11 cellular contexts compared by ENCODE assay signal in genomic region chr2:134218928-134219707, GRCh38. TPM values are rescaled to one million over a fixed set of nuclear protein-coding genes. Genes with fewer than 3 reads are reported as not detected.
DNase-seq lines count a peak whose midpoint lies in the region; ATAC-seq and TF ChIP-seq lines count a peak whose summit lies in the region.
"Had no signal": no experiment of that assay in that cellular context is flagged by ENCODE, and none has a peak within 500 bp of the region (broad histone marks: within the 10 kb centered on the region; RNA-seq: fewer than 3 reads in every experiment).

No MANE protein-coding gene starts in this region.

- H3K79me2 ChIP-seq in neural progenitor cell (ENCODE audit: low read depth) (no peaks in the 10 kb centered on the region), osteoblast (ENCODE audit: insufficient read depth, low read length) (peaks cover 20% of the 10 kb centered on the region)

- H3K27ac Mint-ChIP-seq in activated CD4-positive, alpha-beta T cell treated with anti-CD3 and anti-CD28 coated beads, Interleukin-2, amount 10 ng/mL, durations not matched to agents 24 days and 14 days = peak overlapping the region; percentile 66
- H3K27ac Mint-ChIP-seq in neural progenitor cell = no peak overlapping the region

- H3K27me3 Mint-ChIP-seq in activated CD4-positive, alpha-beta T cell treated with anti-CD3 and anti-CD28 coated beads, Interleukin-2, amount 10 ng/mL, durations not matched to agents 24 days and 14 days = no peaks in the 10 kb centered on the region
- H3K27me3 Mint-ChIP-seq in neural progenitor cell (ENCODE audit: insufficient read depth, low read depth) = no peaks in the 10 kb centered on the region

- H3K9ac ChIP-seq in neural progenitor cell = no peak overlapping the region

- DNase-seq in NCI-H510A treated with DMSO at 0.1 percent for 48 hours (lab: John Stamatoyannopoulos, UW) (peak; percentile 13), NCI-H510A (lab: John Stamatoyannopoulos, UW) (no peak), left lung (peak in 1 of 2 donors; percentile 65), neural progenitor cell (ENCODE audit: low spot score) (no peak), testis (no peak), osteoblast (ENCODE audit: insufficient read length, low spot score, missing footprints) (no peak)
- DNase-seq in activated CD4-positive, alpha-beta T cell treated with anti-CD3 and anti-CD28 coated beads, Interleukin-2, amount 10 ng/mL, durations not matched to agents 24 days and 14 days = peak; percentile 75

- peak overlapping the region; percentile 27 for H3K4me3 Mint-ChIP-seq in activated CD4-positive, alpha-beta T cell treated with anti-CD3 and anti-CD28 coated beads, Interleukin-2, amount 10 ng/mL, durations not matched to agents 24 days and 14 days
- H3K4me3 Mint-ChIP-seq in neural progenitor cell = no peak overlapping the region

- H3K27ac ChIP-seq in left lung (peak overlapping the region in 1 of 2 donors; percentile 77), neural progenitor cell (no peak overlapping the region), testis (no peak overlapping the region), osteoblast (ENCODE audit: low read depth, low read length) (no peak overlapping the region)
- H3K27ac ChIP-seq: A549, gastrocnemius medialis, SJSA1 had no signal

- 85 to 89% methylated on average over 9 of the region's 9 CpGs for whole genome bisulfite sequencing in testis, 2 donors

- H2AFZ ChIP-seq in neural progenitor cell (replicated peaks) = no peak overlapping the region
- H2AFZ ChIP-seq in osteoblast (ENCODE audit: low read length) = no peak overlapping the region

- intact Hi-C loops in activated CD4-positive, alpha-beta T cell treated with anti-CD3 and anti-CD28 coated beads, Interleukin-2, amount 10 ng/mL, durations not matched to agents 24 days and 14 days (cut with micrococcal nuclease) = loop anchor here (1.0 to 5.0 kb wide), 8 partner anchors 14 to 698 kb away; partner anchors contain the start of gene CCNT2
- intact Hi-C loops in left lung (cut with DNase I) (no loop called here), testis (cut with DNase I; ENCODE audit: low total_unique reads) (no loop called here)

- no peaks in the 10 kb centered on the region for H3K36me3 ChIP-seq in left lung
- H3K36me3 ChIP-seq in neural progenitor cell = no peaks in the 10 kb centered on the region
- H3K36me3 ChIP-seq in testis (ENCODE audit: low read depth, missing control alignments) = no peaks in the 10 kb centered on the region
- H3K36me3 ChIP-seq in osteoblast (ENCODE audit: insufficient read depth, low read length) = no peaks in the 10 kb centered on the region
- H3K36me3 ChIP-seq: gastrocnemius medialis, SJSA1 had no signal

- H3K4me2 ChIP-seq in neural progenitor cell = no peak overlapping the region
- no peak overlapping the region for H3K4me2 ChIP-seq in osteoblast (ENCODE audit: insufficient read depth, low read length)
- H3K4me2 ChIP-seq: A549 had no signal

- no peak for TF ChIP-seq POLR2A in testis (IDR thresholded peaks at IDR 0.05)

- H3K27me3 ChIP-seq in left lung (no peaks in the 10 kb centered on the region), neural progenitor cell (no peaks in the 10 kb centered on the region), testis (no peaks in the 10 kb centered on the region), osteoblast (ENCODE audit: insufficient read depth, low read length) (no peaks in the 10 kb centered on the region)
- H3K27me3 ChIP-seq: gastrocnemius medialis, SJSA1 had no signal

- H3K36me3 Mint-ChIP-seq in activated CD4-positive, alpha-beta T cell treated with anti-CD3 and anti-CD28 coated beads, Interleukin-2, amount 10 ng/mL, durations not matched to agents 24 days and 14 days (ENCODE audit: low read depth) = peaks cover 5% of the 10 kb centered on the region
- H3K36me3 Mint-ChIP-seq in neural progenitor cell = peaks cover 9% of the 10 kb centered on the region

- H3K9me3 Mint-ChIP-seq in activated CD4-positive, alpha-beta T cell treated with anti-CD3 and anti-CD28 coated beads, Interleukin-2, amount 10 ng/mL, durations not matched to agents 24 days and 14 days = peaks cover 7% of the 10 kb centered on the region
- H3K9me3 Mint-ChIP-seq in neural progenitor cell = peaks cover 7% of the 10 kb centered on the region

- H4K20me1 ChIP-seq in neural progenitor cell (ENCODE audit: low read depth) (no peaks in the 10 kb centered on the region), osteoblast (ENCODE audit: insufficient read depth, low read length) (peaks cover 10% of the 10 kb centered on the region)

- peaks cover 15% of the 10 kb centered on the region for H3F3A ChIP-seq in neural progenitor cell (ENCODE audit: low read depth)

- peak; percentile 74 for ATAC-seq in HG03432 (IDR thresholded peaks at IDR 0.05; ENCODE audit: unreplicated experiment)
- peak; percentile 61 for ATAC-seq in left lung
- ATAC-seq: A549 had no signal

- peaks cover 0 to 37% of the 10 kb centered on the region in 2 donors for H3K4me1 ChIP-seq in left lung
- peaks cover 34% of the 10 kb centered on the region for H3K4me1 ChIP-seq in neural progenitor cell
- peaks cover 6% of the 10 kb centered on the region for H3K4me1 ChIP-seq in testis
- H3K4me1 ChIP-seq in osteoblast (ENCODE audit: insufficient read depth, low read length) = peaks cover 3% of the 10 kb centered on the region
- H3K4me1 ChIP-seq: A549, SJSA1 had no signal

- H3K4me3 ChIP-seq in left lung (no peak overlapping the region), neural progenitor cell (no peak overlapping the region), testis (no peak overlapping the region), osteoblast (ENCODE audit: insufficient read depth, low read length) (no peak overlapping the region)
- H3K4me3 ChIP-seq: A549, gastrocnemius medialis, SJSA1 had no signal

- no peak for TF ChIP-seq CTCF in left lung (IDR thresholded peaks at IDR 0.05)
- TF ChIP-seq CTCF in neural progenitor cell (IDR thresholded peaks at IDR 0.05) = no peak
- no peak for TF ChIP-seq CTCF in testis (IDR thresholded peaks at IDR 0.05)
- no peak for TF ChIP-seq CTCF in osteoblast (IDR thresholded peaks at IDR 0.05; ENCODE audit: extremely low read depth, low read depth, low read length)

- H3K9me3 ChIP-seq in left lung (no peaks in the 10 kb centered on the region), neural progenitor cell (ENCODE audit: low read depth) (no peaks in the 10 kb centered on the region), testis (no peaks in the 10 kb centered on the region), osteoblast (ENCODE audit: low read depth, low read length) (no peaks in the 10 kb centered on the region)
- H3K9me3 ChIP-seq: A549, gastrocnemius medialis, SJSA1 had no signal

- peaks cover 37% of the 10 kb centered on the region for H3K4me1 Mint-ChIP-seq in activated CD4-positive, alpha-beta T cell treated with anti-CD3 and anti-CD28 coated beads, Interleukin-2, amount 10 ng/mL, durations not matched to agents 24 days and 14 days
- peaks cover 4% of the 10 kb centered on the region for H3K4me1 Mint-ChIP-seq in neural progenitor cell

RNA-seq across cellular contexts. Expression of gene MGAT5, which starts 34.8 kb away (rescaled TPM):
- 23.7 and 25.7 TPM in 2 replicates for total RNA-seq in activated CD4-positive, alpha-beta T cell treated with anti-CD3 and anti-CD28 coated beads, Interleukin-2, amount 10 ng/mL, durations not matched to agents 24 days and 14 days
- total RNA-seq in left lung (10 to 100 TPM; 50.9 to 57.0 TPM), neural progenitor cell (ENCODE audit: low replicate concordance) (21.2 and 28.8 TPM in 2 replicates), testis (10 to 100 TPM; 64.5 to 73.8 TPM), osteoblast (28.3 and 29.7 TPM in 2 replicates)
- polyA plus RNA-seq in testis (ENCODE audit: insufficient read depth, low read depth, low replicate concordance) = 31.6 TPM

Comparison
In these comparisons a context has a peak if more than half of its experiments do, and no peak if none do; other contexts are left out.
1. DNase-seq: peak in NCI-H510A treated with DMSO at 0.1 percent for 48 hours (single experiment) and activated CD4-positive, alpha-beta T cell treated with anti-CD3 and anti-CD28 coated beads, Interleukin-2, amount 10 ng/mL, durations not matched to agents 24 days and 14 days (single experiment); none in NCI-H510A (single experiment), neural progenitor cell (single experiment), testis (single experiment) and osteoblast (single experiment).